9 cellular contexts compared by ENCODE assay signal in the genomic region with DNA sequence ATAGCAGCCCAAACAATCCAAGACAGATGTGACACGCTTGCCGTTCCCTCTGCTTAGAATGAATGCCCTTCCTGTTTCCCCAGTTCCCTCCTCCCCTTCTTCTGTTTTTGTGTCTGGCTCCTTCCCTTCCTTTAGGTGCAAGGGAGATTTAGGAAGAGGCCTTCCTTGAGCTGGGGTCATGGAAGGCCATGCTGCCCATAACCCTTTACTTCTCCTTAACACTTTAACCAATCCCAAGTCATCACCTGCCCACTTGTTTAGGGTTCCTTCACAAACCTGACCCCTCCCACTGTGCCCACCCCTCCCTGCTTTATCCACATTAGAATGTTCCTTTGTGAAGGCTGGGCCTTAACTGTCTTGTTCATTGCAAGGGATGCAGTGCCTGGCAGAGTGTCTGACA. TPM values are rescaled to one million over a fixed set of nuclear protein-coding genes. Genes with fewer than 3 reads are reported as not detected.
"Had no signal": no experiment of that assay in that cellular context is flagged by ENCODE, and none has a peak within 500 bp of the region (broad histone marks: within the 10 kb centered on the region; RNA-seq: fewer than 3 reads in every experiment).

No MANE protein-coding gene starts in this region.

- H3K36me3 ChIP-seq: HAP-1 had no signal

- H3K4me3 ChIP-seq: GM23248, HAP-1 had no signal

- DNase-seq: GM23248, GOT3, H7, HFFc6 had no signal

- H3K27ac ChIP-seq: GM23248, HL-60 had no signal

- H3K9me3 ChIP-seq: HAP-1 had no signal

RNA-seq across cellular contexts. Expression of gene TMEM247, which starts 24.9 kb away (rescaled TPM):
- total RNA-seq: GM23248, H4, H7, HepG2, HFFc6, HT1080 had no signal
